ENCODE assay signal across 8 cellular contexts in genomic region chr1:119286587-119287181, GRCh38.
DNase-seq lines count a peak whose midpoint lies in the region; ATAC-seq, FAIRE-seq and TF ChIP-seq lines count a peak whose summit lies in the region.

No MANE protein-coding gene starts in this region.

- no peak overlapping the region for H2AK5ac ChIP-seq in mesendoderm (ENCODE audit: low read length)

- H3K9me3 ChIP-seq in K562 (replicated peaks; ENCODE audit: control insufficient read depth, insufficient read depth, low read depth, low read length), result no peaks in the 10 kb centered on the region

- H3K27me3 ChIP-seq in K562 (ENCODE audit: control insufficient read depth in 2 of 2, insufficient read depth in 2 of 2, low read length in 2 of 2) (no peaks in the 10 kb centered on the region), mesendoderm (ENCODE audit: insufficient read depth, low read length, poor library complexity) (no peaks in the 10 kb centered on the region)

- H2BK5ac ChIP-seq in mesendoderm (ENCODE audit: low read length), result no peak overlapping the region

- ATAC-seq in HG03103 (IDR thresholded peaks at IDR 0.05; ENCODE audit: low read depth, unreplicated experiment), result peak; percentile 68
- peak; percentile 99 for ATAC-seq in K562
- no peak for ATAC-seq in HG03280 (IDR thresholded peaks at IDR 0.05; ENCODE audit: unreplicated experiment)

- no peak overlapping the region for H3K4ac ChIP-seq in mesendoderm (ENCODE audit: low read depth, low read length)

- POLR2A ChIA-PET in K562 (lab: Yijun Ruan, JAX), result no interaction called here

- no peak overlapping the region for H3K23ac ChIP-seq in mesendoderm (ENCODE audit: low read length)

- H2AFZ ChIP-seq in K562 (ENCODE audit: low read depth, low read length), result 0 out of 2 replicates have a peak overlapping the region, but pooled peaks have one; percentile 28

- no peak overlapping the region for H3K4me3 ChIP-seq in K562
- H3K4me3 ChIP-seq in mesendoderm (ENCODE audit: low read length), result no peak overlapping the region

- CTCF ChIA-PET in K562 (lab: Yijun Ruan, JAX; ENCODE audit: low intra/inter-chr PET ratio), result interaction anchor here (0.7 to 1.0 kb wide), 3 partner anchors 31 to 1132 kb away, joined by 4 to 6 read pairs (median 5); no protein-coding TSS in a partner anchor

- no peak for TF ChIP-seq POLR2A in K562 (conservative IDR thresholded peaks at IDR 0.05)

- no peak overlapping the region for H2BK15ac ChIP-seq in mesendoderm (replicated peaks; ENCODE audit: low read depth)

- intact Hi-C loops in K562 (cut with micrococcal nuclease), result loop anchor here (1.0 kb wide), 1 partner anchor 81 kb away; no protein-coding TSS in a partner anchor

- peak; percentile 56 to 71 for TF ChIP-seq RAD21 in K562 (CRISPR knock-in tag; conservative IDR thresholded peaks at IDR 0.05 in 1 of 2, IDR thresholded peaks at IDR 0.05 in 1 of 2)

- 13% methylated on average over 8 of the region's 8 CpGs for WGBS in K562 (ENCODE audit: insufficient coverage, low coverage, missing lambda C conversion rate)
- WGBS in mesendoderm (ENCODE audit: extremely low coverage, insufficient coverage, low lambda C conversion rate), result no CpG with 5 or more reads among the region's 8 CpGs

- TF ChIP-seq CTCF in C4-2B (conservative IDR thresholded peaks at IDR 0.05) (peak; percentile 81), GM13977 (IDR thresholded peaks at IDR 0.05; ENCODE audit: extremely low read depth, insufficient read depth, missing control alignments) (peak; percentile 66), K562 (IDR thresholded peaks at IDR 0.05 in 2 of 3, conservative IDR thresholded peaks at IDR 0.05 in 1 of 3; ENCODE audit: insufficient read depth in 2 of 3, low read depth in 1 of 3, low read length in 3 of 3) (peak; percentile 60 to 72 (median 68))

- no TSS peak for BruUV-seq in K562 (replicated peaks; lab: Mats Ljungman, UMichigan)

- no peaks in the 10 kb centered on the region for H3K9me1 ChIP-seq in K562 (ENCODE audit: control insufficient read depth, insufficient read depth, low read length)

- DNase-seq in GM13977 (ENCODE audit: low spot score), result peak; percentile 49
- DNase-seq in NCI-H526 (lab: John Stamatoyannopoulos, UW), result peak; percentile 58 to 85
- peak; percentile 66 to 72 (median 67) for DNase-seq in K562 (ENCODE audit: extremely low read depth in 1 of 4, low spot score in 3 of 4)
- DNase-seq in mesendoderm, result peak; percentile 81
- DNase-seq in NK-92 (lab: John Stamatoyannopoulos, UW; ENCODE audit: unreplicated experiment), result no peak

- in situ Hi-C loops in GM13977 (cut with MboI; ENCODE audit: low pct_unique_long_range_greater_than_20kb, low sequenced_read_pairs, unreplicated experiment), result no loop called here
- in situ Hi-C loops in K562 (cut with MboI), result no loop called here

- FAIRE-seq in K562 (lab: Jason Lieb, UNC), result peak; percentile 91

- H3K79me2 ChIP-seq in K562 (ENCODE audit: control insufficient read depth, insufficient read depth, low read length) (no peaks in the 10 kb centered on the region), mesendoderm (ENCODE audit: control insufficient read depth, insufficient read depth, low read length) (no peaks in the 10 kb centered on the region)

- no peak overlapping the region for H3K9ac ChIP-seq in K562 (ENCODE audit: insufficient read depth in 1 of 2, low read depth in 2 of 2, low read length in 2 of 2)
- H3K9ac ChIP-seq in mesendoderm (ENCODE audit: low read length), result no peak overlapping the region

- no peak overlapping the region for H4K5ac ChIP-seq in mesendoderm (ENCODE audit: low read length)

- H4K8ac ChIP-seq in mesendoderm (ENCODE audit: low read depth, low read length), result no peak overlapping the region

- no peak overlapping the region for H2BK120ac ChIP-seq in mesendoderm (ENCODE audit: low read depth, low read length)

- H3K27ac ChIP-seq in C4-2B (no peak overlapping the region), K562 (ENCODE audit: extremely low read depth, low read depth, low read length) (no peak overlapping the region), mesendoderm (ENCODE audit: low read depth, low read length) (no peak overlapping the region)

- no peak overlapping the region for H3K56ac ChIP-seq in mesendoderm (ENCODE audit: low read length)

- H3K4me2 ChIP-seq in K562 (ENCODE audit: insufficient read depth, low read length), result no peak overlapping the region
- no peak overlapping the region for H3K4me2 ChIP-seq in mesendoderm (ENCODE audit: low read length)

- no peaks in the 10 kb centered on the region for H3K79me1 ChIP-seq in mesendoderm (ENCODE audit: low read length)

- H3K4me1 ChIP-seq in K562 (replicated peaks in 1 of 2; ENCODE audit: control insufficient read depth in 2 of 2, insufficient read depth in 2 of 2, low read length in 2 of 2), result no peaks in the 10 kb centered on the region
- H3K4me1 ChIP-seq in mesendoderm (ENCODE audit: control insufficient read depth, low read depth, low read length), result no peaks in the 10 kb centered on the region

- no peaks in the 10 kb centered on the region for H4K20me1 ChIP-seq in K562 (replicated peaks; ENCODE audit: control insufficient read depth, insufficient read depth, low read length)

- H3K36me3 ChIP-seq in K562 (ENCODE audit: control insufficient read depth, insufficient read depth, low read length) (no peaks in the 10 kb centered on the region; the same call in 2 of the 3 replicates), mesendoderm (ENCODE audit: control insufficient read depth, insufficient read depth, low read length) (no peaks in the 10 kb centered on the region)

- no peak overlapping the region for H3K18ac ChIP-seq in mesendoderm (ENCODE audit: low read length)

- no peak for TF ChIP-seq EP300 in K562 (IDR thresholded peaks at IDR 0.05; ENCODE audit: low read length)

TF ChIP-seq in K562, 482 proteins besides CTCF, POLR2A, EP300 and RAD21 (continues in another document):
- peak; percentile 82 for TF ChIP-seq L3MBTL2 (IDR thresholded peaks at IDR 0.05)
- TF ChIP-seq, protein P1, sequence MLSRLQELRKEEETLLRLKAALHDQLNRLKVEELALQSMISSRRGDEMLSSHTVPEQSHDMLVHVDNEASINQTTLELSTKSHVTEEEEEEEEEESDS (CRISPR knock-in tag; IDR thresholded peaks at IDR 0.05), result no peak
